8 cellular contexts compared by ENCODE assay signal in genomic region chr9:96854877-96855273, GRCh38. TPM values are rescaled to one million over a fixed set of nuclear protein-coding genes. Genes with fewer than 3 reads are reported as not detected.
DNase-seq lines count a peak whose midpoint lies in the region; ATAC-seq and TF ChIP-seq lines count a peak whose summit lies in the region.

No MANE protein-coding gene starts in this region.

- no peak for TF ChIP-seq POLR2A in spleen (IDR thresholded peaks at IDR 0.05)

- no peak for ATAC-seq in GM21526 (IDR thresholded peaks at IDR 0.05; ENCODE audit: low FRiP score, unreplicated experiment)

- 22 to 28% (median 26%) methylated on average over 10 of the region's 10 CpGs for WGBS in spleen, 5 donors

- no peak for DNase-seq in HFF-Myc (ENCODE audit: extremely low read depth, low read depth)
- no peak for DNase-seq in spleen
- DNase-seq in nucleus accumbens (lab: John Stamatoyannopoulos, UW): no peak
- no peak for DNase-seq in stimulated activated CD4-positive, alpha-beta T cell treated with anti-CD3 and anti-CD28 coated beads, Interleukin-4, amount 100 ng/mL, for 24 hours
- DNase-seq in NCI-H128 (lab: John Stamatoyannopoulos, UW; ENCODE audit: unreplicated experiment): no peak

- H3K9me3 ChIP-seq in iPS-18a (ENCODE audit: control insufficient read depth, low read depth, low read length): no peaks in the 10 kb centered on the region
- no peaks in the 10 kb centered on the region for H3K9me3 ChIP-seq in spleen

- H3K27me3 ChIP-seq in iPS-18a (ENCODE audit: control insufficient read depth, insufficient read depth, low read length) (no peaks in the 10 kb centered on the region), spleen (replicated peaks in 1 of 7) (peaks cover 0 to 5% (median 0%) of the 10 kb centered on the region in 7 donors)

- H3K36me3 ChIP-seq in iPS-18a (ENCODE audit: control insufficient read depth, low read depth, low read length): no peaks in the 10 kb centered on the region
- H3K36me3 ChIP-seq in spleen: peaks cover 0 to 5% (median 0%) of the 10 kb centered on the region in 6 donors

- H3K4me3 ChIP-seq in HFF-Myc (replicated peaks; ENCODE audit: low read depth, low read length): peak overlapping the region; percentile 59; the same call in 1 of the 2 replicates
- peak overlapping the region; percentile 73 for H3K4me3 ChIP-seq in WI38 (ENCODE audit: low read depth, low read length)
- H3K4me3 ChIP-seq in iPS-18a (ENCODE audit: low read length): peak overlapping the region; percentile 90
- H3K4me3 ChIP-seq in spleen: peak overlapping the region; percentile 82 to 94 (median 93)

- no peak for TF ChIP-seq CTCF in HFF-Myc (IDR thresholded peaks at IDR 0.05; ENCODE audit: low read depth, low read length, missing control alignments)
- TF ChIP-seq CTCF in WI38 (IDR thresholded peaks at IDR 0.05; ENCODE audit: low read depth, low read length): no peak
- no peak for TF ChIP-seq CTCF in spleen (IDR thresholded peaks at IDR 0.05 in 8 of 11, conservative IDR thresholded peaks at IDR 0.05 in 3 of 11)

- H3K27ac ChIP-seq in iPS-18a (ENCODE audit: low read length) (no peak overlapping the region), spleen (peak overlapping the region in 1 of 8 donors; percentile 88)

- peak overlapping the region; percentile 68 for H3K9ac ChIP-seq in iPS-18a (ENCODE audit: low read length)

- H3K4me1 ChIP-seq in iPS-18a (ENCODE audit: control insufficient read depth, low read depth, low read length) (peaks cover 13% of the 10 kb centered on the region), spleen (peaks cover 12 to 45% (median 33%) of the 10 kb centered on the region in 6 donors)

- intact Hi-C loops in spleen (cut with DNase I; ENCODE audit: low total_unique reads): loop anchor here (5.0 to 10.0 kb wide), 2 partner anchors 542 to 760 kb away; no protein-coding TSS in a partner anchor

RNA-seq across cellular contexts. Expression of gene ZNF782, which starts 0.6 kb away (rescaled TPM):
- 10 to 100 TPM in 2 of 7 donors, 1 to 10 TPM in 5; 6.2 to 18.0 (median 8.2) TPM for total RNA-seq in spleen
- polyA plus RNA-seq in spleen: 1 to 10 TPM; 1.7 to 1.9 (median 1.7) TPM
